22 cellular contexts compared by ENCODE assay signal in genomic region chr19:23262892-23263291, GRCh38.
"Had no signal": no experiment of that assay in that cellular context is flagged by ENCODE, and none has a peak within 500 bp of the region (broad histone marks: within the 10 kb centered on the region; RNA-seq: fewer than 3 reads in every experiment).

No MANE protein-coding gene starts in this region.

- H3K9me3 ChIP-seq: gastrocnemius medialis, neutrophil, right lobe of liver, suprapubic skin, thyroid gland, upper lobe of left lung, uterus had no signal

- H3K4me3 ChIP-seq: gastrocnemius medialis, lung, psoas muscle, right lobe of liver, spleen, suprapubic skin, thyroid gland, upper lobe of left lung, uterus had no signal

- H3K4me3 Mint-ChIP-seq: naive thymus-derived CD8-positive, alpha-beta T cell had no signal

- H3K27ac ChIP-seq: neutrophil, psoas muscle, spleen, suprapubic skin, thyroid gland, upper lobe of left lung, uterus had no signal

- H3K27me3 ChIP-seq: gastrocnemius medialis, neutrophil, right lobe of liver, spleen, suprapubic skin, thyroid gland, upper lobe of left lung, uterus had no signal

- ATAC-seq: esophagus mucosa; gastrocnemius medialis; left ventricle myocardium superior; naive thymus-derived CD8-positive, alpha-beta T cell had no signal

- DNase-seq: effector memory CD4-positive, alpha-beta T cell; gastrocnemius medialis; kidney; left cardiac atrium; left ventricle myocardium superior; mesendoderm; naive thymus-derived CD8-positive, alpha-beta T cell; psoas muscle; retina; right lobe of liver; spleen; stimulated activated CD4-positive, alpha-beta T cell treated with anti-CD3 and anti-CD28 coated beads, Interleukin-15, amount 100 ng/mL, for 24 hours; stimulated activated CD4-positive, alpha-beta T cell treated with anti-CD3 and anti-CD28 coated beads, Interleukin-1b, Interleukin-23, amount 100 ng/mL, for 48 hours; stimulated activated CD4-positive, alpha-beta T cell treated with anti-CD3 and anti-CD28 coated beads, Interleukin-4, amount 100 ng/mL, for 24 hours; stimulated activated naive CD4-positive, alpha-beta T cell; thyroid gland; upper lobe of left lung; uterus had no signal

- H3K4me1 ChIP-seq: gastrocnemius medialis, psoas muscle, right lobe of liver, spleen, suprapubic skin, thyroid gland, upper lobe of left lung, uterus had no signal

- H3K36me3 ChIP-seq: uterus had no signal

- H3K27me3 Mint-ChIP-seq: naive thymus-derived CD8-positive, alpha-beta T cell had no signal
